In genomic region chr11:58567889-58568512, GRCh38 we compare ENCODE assay signal across 8 cellular contexts. TPM values are rescaled to one million over a fixed set of nuclear protein-coding genes. Genes with fewer than 3 reads are reported as not detected.
DNase-seq lines count a peak whose midpoint lies in the region; ATAC-seq, FAIRE-seq and TF ChIP-seq lines count a peak whose summit lies in the region.

No MANE protein-coding gene starts in this region.

- H2BK20ac ChIP-seq in H1 (ENCODE audit: low read length): no peak overlapping the region

- H3K27ac Mint-ChIP-seq in activated CD4-positive, alpha-beta memory T cell treated with anti-CD3 and anti-CD28 coated beads for 36 hours: peak overlapping the region; percentile 71

- 68% methylated on average over 4 of the region's 4 CpGs; no CpG with 5 or more reads in 1 of the 2 experiments for WGBS in H1 (ENCODE audit: extremely low coverage in 1 of 2, insufficient coverage in 1 of 2, insufficient read length in 1 of 2, insufficient replicate concordance in 2 of 2, low coverage in 1 of 2, low lambda C conversion rate in 2 of 2, missing lambda C conversion rate in 1 of 2), 2 experiments
- whole genome bisulfite sequencing in suprapubic skin: 49% methylated on average over 4 of the region's 4 CpGs

- H3K4me2 ChIP-seq in H1 (ENCODE audit: insufficient read depth in 1 of 2, low read depth in 2 of 2, low read length in 2 of 2) (no peak overlapping the region), neural cell (ENCODE audit: low read length) (no peak overlapping the region)

- H3K4ac ChIP-seq in H1 (replicated peaks; ENCODE audit: insufficient read length, low read depth, low read length): no peak overlapping the region

- no peak overlapping the region for H2BK15ac ChIP-seq in H1 (ENCODE audit: low read length)

- ATAC-seq in GM18868 (IDR thresholded peaks at IDR 0.05; ENCODE audit: unreplicated experiment) (peak; percentile 98), HG03103 (IDR thresholded peaks at IDR 0.05; ENCODE audit: low read depth, unreplicated experiment) (peak; percentile 97)

- no peaks in the 10 kb centered on the region for H3K27me3 Mint-ChIP-seq in activated CD4-positive, alpha-beta memory T cell treated with anti-CD3 and anti-CD28 coated beads for 36 hours

- no peak overlapping the region for H4K5ac ChIP-seq in H1 (ENCODE audit: insufficient read length, low read depth, low read length)

- no peaks in the 10 kb centered on the region for H3K79me1 ChIP-seq in H1 (ENCODE audit: low read depth, low read length)

- no peaks in the 10 kb centered on the region for H3K9me3 ChIP-seq in BE2C
- no peaks in the 10 kb centered on the region for H3K9me3 ChIP-seq in H1 (ENCODE audit: insufficient read depth in 2 of 2, low read depth in 1 of 2, low read length in 1 of 2)
- no peaks in the 10 kb centered on the region for H3K9me3 ChIP-seq in neural cell (ENCODE audit: low read length)
- no peaks in the 10 kb centered on the region for H3K9me3 ChIP-seq in suprapubic skin

- H3K79me2 ChIP-seq in H1 (ENCODE audit: control insufficient read depth in 1 of 2, insufficient read depth in 2 of 2, low read length in 2 of 2) (no peaks in the 10 kb centered on the region), neural cell (replicated peaks; ENCODE audit: insufficient read depth, low read length) (no peaks in the 10 kb centered on the region)

- no peaks in the 10 kb centered on the region for H3F3A ChIP-seq in neural cell (ENCODE audit: insufficient read depth, low read length, poor library complexity, severe bottlenecking)

- peak; percentile 58 for FAIRE-seq in H1 (lab: Jason Lieb, UNC)

- intact Hi-C loops in activated CD4-positive, alpha-beta memory T cell treated with anti-CD3 and anti-CD28 coated beads for 36 hours (cut with micrococcal nuclease): loop anchor here (1.0 kb wide), 1 partner anchor 30 kb away; no protein-coding TSS in a partner anchor

- H3K36me3 ChIP-seq in BE2C (no peaks in the 10 kb centered on the region), H1 (ENCODE audit: control insufficient read depth in 2 of 4, insufficient read depth in 4 of 4, low read length in 3 of 4) (no peaks in the 10 kb centered on the region), neural cell (ENCODE audit: insufficient read depth, low read length) (no peaks in the 10 kb centered on the region), suprapubic skin (peaks cover 19% of the 10 kb centered on the region)

- TF ChIP-seq CTCF in BE2C (IDR thresholded peaks at IDR 0.05; ENCODE audit: low read depth, low read length) (peak; percentile 68), H1 (IDR thresholded peaks at IDR 0.05; ENCODE audit: control extremely low read depth in 1 of 3, insufficient read depth in 1 of 3, low read depth in 1 of 3, low read length in 3 of 3) (peak; percentile 74 to 92 (median 84)), neural cell (IDR thresholded peaks at IDR 0.05; ENCODE audit: poor library complexity, severe bottlenecking) (peak; percentile 65), suprapubic skin (IDR thresholded peaks at IDR 0.05) (peak; percentile 49 to 73)

- H4K8ac ChIP-seq in H1 (ENCODE audit: extremely low read depth, insufficient read depth, low read length): no peak overlapping the region

- no peak overlapping the region for H4K91ac ChIP-seq in H1 (replicated peaks; ENCODE audit: insufficient read length, low read length)

- no peak overlapping the region for H3K18ac ChIP-seq in H1 (ENCODE audit: extremely low read depth, low read length)

- TF ChIP-seq RAD21 in H1 (IDR thresholded peaks at IDR 0.05 in 1 of 2, conservative IDR thresholded peaks at IDR 0.05 in 1 of 2; ENCODE audit: low read depth in 2 of 2, low read length in 2 of 2) (peak; percentile 41 to 52), neural cell (conservative IDR thresholded peaks at IDR 0.05) (peak; percentile 45)

- no peaks in the 10 kb centered on the region for H3K9me2 ChIP-seq in neural cell (ENCODE audit: insufficient read depth, low read length)

- POLR2A ChIA-PET in activated CD4-positive, alpha-beta memory T cell treated with anti-CD3 and anti-CD28 coated beads for 36 hours (lab: Charles Lee): interaction anchor here (1.6 to 2.9 kb wide), 2 partner anchors 10 to 12 kb away, joined by 5 to 13 read pairs; no protein-coding TSS in a partner anchor
- POLR2A ChIA-PET in H1 (lab: Charles Lee; ENCODE audit: partially characterized antibody): interaction anchor here (0.6 to 1.9 kb wide), 3 partner anchors 9 to 1646 kb away, joined by 3 to 13 read pairs (median 4); no protein-coding TSS in a partner anchor

- no peak overlapping the region for H2BK5ac ChIP-seq in H1 (ENCODE audit: low read depth, low read length)

- H2BK12ac ChIP-seq in H1 (ENCODE audit: low read depth, low read length): no peak overlapping the region

- H3K27ac ChIP-seq in H1 (ENCODE audit: low read depth, low read length): no peak overlapping the region
- no peak overlapping the region for H3K27ac ChIP-seq in neural cell (ENCODE audit: low read length)
- H3K27ac ChIP-seq in suprapubic skin: no peak overlapping the region

- H3K4me3 ChIP-seq in BE2C (ENCODE audit: low read depth, low read length) (no peak overlapping the region), H1 (ENCODE audit: extremely low read depth in 1 of 4, insufficient read depth in 2 of 4, low read depth in 3 of 4, low read length in 4 of 4) (no peak overlapping the region), neural cell (ENCODE audit: low read length) (no peak overlapping the region), suprapubic skin (no peak overlapping the region)

- H3K36me3 Mint-ChIP-seq in activated CD4-positive, alpha-beta memory T cell treated with anti-CD3 and anti-CD28 coated beads for 36 hours: peaks cover 39% of the 10 kb centered on the region

- no peaks in the 10 kb centered on the region for H3K23me2 ChIP-seq in H1 (ENCODE audit: low read depth, low read length)

- H3K27me3 ChIP-seq in BE2C (no peaks in the 10 kb centered on the region), H1 (replicated peaks in 1 of 4; ENCODE audit: control insufficient read depth in 3 of 4, extremely low read depth in 1 of 4, insufficient read depth in 3 of 4, low read length in 3 of 4) (no peaks in the 10 kb centered on the region), neural cell (ENCODE audit: insufficient read depth, low read depth, low read length) (no peaks in the 10 kb centered on the region), suprapubic skin (no peaks in the 10 kb centered on the region)

- H2BK120ac ChIP-seq in H1 (replicated peaks; ENCODE audit: low read depth, low read length): no peak overlapping the region

- no peak overlapping the region for H2AK5ac ChIP-seq in H1 (ENCODE audit: low read depth, low read length)

- H3K4me1 Mint-ChIP-seq in activated CD4-positive, alpha-beta memory T cell treated with anti-CD3 and anti-CD28 coated beads for 36 hours (ENCODE audit: low read depth): peaks cover 60% of the 10 kb centered on the region

- TF ChIP-seq EP300 in H1 (IDR thresholded peaks at IDR 0.05; ENCODE audit: borderline replicate concordance in 1 of 2, low read depth in 2 of 2, low read length in 2 of 2): no peak
- TF ChIP-seq EP300 in neural cell (conservative IDR thresholded peaks at IDR 0.05; ENCODE audit: poor library complexity, severe bottlenecking): no peak
- TF ChIP-seq EP300 in suprapubic skin (IDR thresholded peaks at IDR 0.05): no peak

- H3K4me3 Mint-ChIP-seq in activated CD4-positive, alpha-beta memory T cell treated with anti-CD3 and anti-CD28 coated beads for 36 hours: no peak overlapping the region

- H3K23ac ChIP-seq in H1 (ENCODE audit: insufficient read length): no peak overlapping the region

- H3K9me3 Mint-ChIP-seq in activated CD4-positive, alpha-beta memory T cell treated with anti-CD3 and anti-CD28 coated beads for 36 hours: no peaks in the 10 kb centered on the region

- TF ChIP-seq POLR2A in H1 (IDR thresholded peaks at IDR 0.05; ENCODE audit: control extremely low read depth in 1 of 2, low read depth in 2 of 2, low read length in 2 of 2): no peak
- no peak for TF ChIP-seq POLR2A in suprapubic skin (IDR thresholded peaks at IDR 0.05)

- H3K4me1 ChIP-seq in BE2C (no peaks in the 10 kb centered on the region), H1 (replicated peaks in 1 of 4; ENCODE audit: control insufficient read depth in 3 of 4, insufficient read depth in 4 of 4, low read length in 3 of 4) (no peaks in the 10 kb centered on the region), suprapubic skin (peaks cover 9% of the 10 kb centered on the region)

- H4K20me1 ChIP-seq in H1 (replicated peaks in 1 of 2; ENCODE audit: control insufficient read depth in 1 of 2, insufficient read depth in 2 of 2, low read length in 2 of 2) (no peaks in the 10 kb centered on the region), neural cell (ENCODE audit: insufficient read depth) (no peaks in the 10 kb centered on the region)

- no peak overlapping the region for H3K9ac ChIP-seq in H1 (replicated peaks in 1 of 4; ENCODE audit: extremely low read depth in 1 of 4, low read depth in 3 of 4, low read length in 3 of 4)
- no peak overlapping the region for H3K9ac ChIP-seq in neural cell (ENCODE audit: low read length)

- H3K14ac ChIP-seq in H1 (ENCODE audit: insufficient read length): no peak overlapping the region

- CTCF ChIA-PET in activated CD4-positive, alpha-beta memory T cell treated with anti-CD3 and anti-CD28 coated beads for 36 hours (lab: Charles Lee): interaction anchor here (0.6 to 3.8 kb wide), 41 partner anchors 9 to 927 kb away, joined by 3 to 81 read pairs (median 5); partner anchors contain the start of genes LPXN and ZFP91
- CTCF ChIA-PET in H1 (lab: Charles Lee; ENCODE audit: partially characterized antibody): interaction anchor here (0.8 to 3.5 kb wide), 28 partner anchors 9 to 904 kb away, joined by 3 to 26 read pairs (median 3); partner anchors contain the start of gene LPXN

- H2AFZ ChIP-seq in H1 (ENCODE audit: low read length): no peak overlapping the region
- no peak overlapping the region for H2AFZ ChIP-seq in neural cell (ENCODE audit: low read depth, low read length)

- H3K56ac ChIP-seq in H1 (replicated peaks; ENCODE audit: insufficient read length, low read depth, low read length): no peak overlapping the region

- peak; percentile 42 for DNase-seq in BE2C
- peak; percentile 27 to 70 for DNase-seq in NCI-H526 (lab: John Stamatoyannopoulos, UW)
- peak; percentile 84 for DNase-seq in activated CD4-positive, alpha-beta memory T cell treated with anti-CD3 and anti-CD28 coated beads for 36 hours
- DNase-seq in H1 (ENCODE audit: low read depth in 1 of 2, low spot score in 2 of 2): peak; percentile 29 to 80
- DNase-seq in suprapubic skin (ENCODE audit: low spot score in 2 of 2): peak in 1 of 2 donors; percentile 66

RNA-seq across cellular contexts. Expression of gene LPXN, which starts 7.7 kb away (rescaled TPM):
- polyA plus RNA-seq in BE2C (2012; ENCODE audit: insufficient read depth, insufficient read length, low read depth): 2.9 TPM
- 100 to 1,000 TPM; 108 TPM for total RNA-seq in activated CD4-positive, alpha-beta memory T cell treated with anti-CD3 and anti-CD28 coated beads for 36 hours
- 0.69 and 1.4 TPM in 2 replicates for total RNA-seq in H1 (2021; fragmentation: NEBNext Ultra II Directional; extraction: Animal tissue kit (Norgen Biotek cat#: 25700))
- polyA plus RNA-seq in H1 (2011; rRNA removed) (2.5 and 2.7 TPM in 2 replicates), neural cell (4.1 and 4.3 TPM in 2 replicates)
- 3.0 TPM for polyA plus RNA-seq in H1 (2011; cell fraction: cytosol; rRNA removed)
- 5.6 TPM for polyA plus RNA-seq in H1 (2011; cell fraction: nucleus; rRNA removed)
- 1.1 to 1.5 TPM (median 1.4 TPM) in 4 replicates for polyA plus RNA-seq in H1 (2012, experiment 1 of 2)
- 0.37 TPM for polyA plus RNA-seq in H1 (2012, experiment 2 of 2)
- polyA plus RNA-seq in H1 (2013, experiment 1 of 2): 1.2 TPM
- polyA plus RNA-seq in H1 (2013, experiment 2 of 2): 1.3 TPM
- polyA minus RNA-seq in H1 (2011; rRNA and poly(A)+ RNA removed): 5.1 and 6.7 TPM in 2 replicates
- not detected for polyA minus RNA-seq in H1 (2011; cell fraction: cytosol; rRNA and poly(A)+ RNA removed)
- polyA minus RNA-seq in H1 (2011; cell fraction: nucleus; rRNA and poly(A)+ RNA removed): 10.1 TPM
- 2.7 and 3.4 TPM in 2 replicates for polyA minus RNA-seq in neural cell
- 1 to 10 TPM; 2.9 to 5.5 (median 4.0) TPM for total RNA-seq in suprapubic skin

RNA-seq across cellular contexts. Expression of gene ZFP91, which starts 10.9 kb away (rescaled TPM):
- polyA plus RNA-seq in BE2C (2012; ENCODE audit: insufficient read depth, insufficient read length, low read depth): 19.7 TPM
- total RNA-seq in activated CD4-positive, alpha-beta memory T cell treated with anti-CD3 and anti-CD28 coated beads for 36 hours: 10 to 100 TPM; 34.9 to 36.1 TPM
- 29.0 and 29.5 TPM in 2 replicates for total RNA-seq in H1 (2021; fragmentation: NEBNext Ultra II Directional; extraction: Animal tissue kit (Norgen Biotek cat#: 25700))
- polyA plus RNA-seq in H1 (2011; rRNA removed): 7.8 and 10.7 TPM in 2 replicates
- 13.4 TPM for polyA plus RNA-seq in H1 (2011; cell fraction: cytosol; rRNA removed)
- polyA plus RNA-seq in H1 (2011; cell fraction: nucleus; rRNA removed): 8.6 TPM
- 11.2 to 19.7 TPM (median 12.8 TPM) in 4 replicates for polyA plus RNA-seq in H1 (2012, experiment 1 of 2)
- 3.1 TPM for polyA plus RNA-seq in H1 (2012, experiment 2 of 2)
- polyA plus RNA-seq in H1 (2013, experiment 1 of 2): 27.9 TPM
- 25.8 TPM for polyA plus RNA-seq in H1 (2013, experiment 2 of 2)
- polyA minus RNA-seq in H1 (2011; rRNA and poly(A)+ RNA removed): 14.0 and 16.6 TPM in 2 replicates
- polyA minus RNA-seq in H1 (2011; cell fraction: cytosol; rRNA and poly(A)+ RNA removed): 10.3 TPM
- polyA minus RNA-seq in H1 (2011; cell fraction: nucleus; rRNA and poly(A)+ RNA removed): 32.9 TPM
- 29.4 and 32.7 TPM in 2 replicates for polyA plus RNA-seq in neural cell
- 50.9 and 58.0 TPM in 2 replicates for polyA minus RNA-seq in neural cell
- total RNA-seq in suprapubic skin: 10 to 100 TPM; 45.9 to 52.4 (median 47.5) TPM

RNA-seq across cellular contexts. Expression of gene CNTF, which starts 54.5 kb away (rescaled TPM):
- polyA plus RNA-seq in BE2C (2012; ENCODE audit: insufficient read depth, insufficient read length, low read depth): 1.0 TPM
- 1 to 10 TPM; 1.3 to 1.6 TPM for total RNA-seq in activated CD4-positive, alpha-beta memory T cell treated with anti-CD3 and anti-CD28 coated beads for 36 hours
- total RNA-seq in H1 (2021; fragmentation: NEBNext Ultra II Directional; extraction: Animal tissue kit (Norgen Biotek cat#: 25700)): 1.5 and 1.9 TPM in 2 replicates
- polyA plus RNA-seq in H1 (2011; rRNA removed) (0.33 and 0.41 TPM in 2 replicates), neural cell (2.3 and 3.6 TPM in 2 replicates)
- polyA plus RNA-seq in H1 (2011; cell fraction: cytosol; rRNA removed): 0.37 TPM
- polyA plus RNA-seq in H1 (2011; cell fraction: nucleus; rRNA removed): 1.3 TPM
- polyA plus RNA-seq in H1 (2012, experiment 1 of 2): 0.27 to 1.7 TPM (median 0.62 TPM) in 4 replicates
- polyA plus RNA-seq in H1 (2012, experiment 2 of 2): not detected
- polyA plus RNA-seq in H1 (2013, experiment 1 of 2): 0.51 TPM
- 0.40 TPM for polyA plus RNA-seq in H1 (2013, experiment 2 of 2)
- polyA minus RNA-seq in H1 (2011; rRNA and poly(A)+ RNA removed): 3.0 and 4.6 TPM in 2 replicates
- polyA minus RNA-seq in H1 (2011; cell fraction: cytosol; rRNA and poly(A)+ RNA removed): 2.1 TPM
- polyA minus RNA-seq in H1 (2011; cell fraction: nucleus; rRNA and poly(A)+ RNA removed): 26.0 TPM
- 3.4 and 4.2 TPM in 2 replicates for polyA minus RNA-seq in neural cell
- 1 to 10 TPM; 2.8 to 3.6 (median 3.3) TPM for total RNA-seq in suprapubic skin

Comparison
In these comparisons a context has a peak if more than half of its experiments do, and no peak if none do; other contexts are left out.
1. RNA of gene LPXN, which starts 7.7 kb away (total RNA-seq): 108 TPM in activated CD4-positive, alpha-beta memory T cell treated with anti-CD3 and anti-CD28 coated beads for 36 hours; 2.9 to 5.5 TPM in suprapubic skin and 0.69 to 1.4 TPM in H1; every median in the first group is over 10 times any median in the second.
2. Peak in every context shown above with its lines, with median percentiles within 50 percentile points of each other: CTCF ChIP-seq.